In the genomic region with DNA sequence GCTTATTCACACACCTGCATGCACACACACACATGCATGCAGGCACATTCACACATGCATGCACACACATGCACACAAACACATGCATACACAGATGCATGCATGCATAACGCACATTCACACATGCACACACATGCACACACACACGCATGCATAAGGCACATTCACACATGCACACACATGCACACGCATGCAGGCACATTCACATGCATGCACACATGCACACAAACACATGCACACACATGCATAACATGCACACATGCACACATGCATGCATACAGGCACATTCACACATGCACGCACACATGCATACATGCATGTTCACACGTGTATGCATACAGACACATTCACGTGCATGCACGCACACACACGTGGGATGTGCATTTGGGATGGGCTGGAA, we compare ENCODE assay signal across 18 cellular contexts.
DNase-seq lines count a peak whose midpoint lies in the region; ATAC-seq, FAIRE-seq and TF ChIP-seq lines count a peak whose summit lies in the region.
"Had no signal": no experiment of that assay in that cellular context is flagged by ENCODE, and none has a peak within 500 bp of the region (broad histone marks: within the 10 kb centered on the region; RNA-seq: fewer than 3 reads in every experiment).

No MANE protein-coding gene starts in this region.

- H2AFZ ChIP-seq in HepG2 (ENCODE audit: low read length), result no peak overlapping the region
- no peak overlapping the region for H2AFZ ChIP-seq in GM12878 (ENCODE audit: control insufficient read depth, low read depth, low read length)
- H2AFZ ChIP-seq in endothelial cell of umbilical vein (ENCODE audit: low read depth, low read length), result no peak overlapping the region

- H3K79me2 ChIP-seq in HepG2 (ENCODE audit: insufficient read depth, low read length) (no peaks in the 10 kb centered on the region), GM12878 (ENCODE audit: control insufficient read depth, insufficient read depth, low read length) (no peaks in the 10 kb centered on the region), endothelial cell of umbilical vein (ENCODE audit: control insufficient read depth, insufficient read depth, low read length) (no peaks in the 10 kb centered on the region)

- dilution Hi-C loops in endothelial cell of umbilical vein (cut with MboI; ENCODE audit: extremely low pct_ligation_motif_present, low sequenced_read_pairs), result no loop called here

- H3K4me3 Mint-ChIP-seq in endothelial cell (ENCODE audit: unreplicated experiment), result no peak overlapping the region
- H3K4me3 Mint-ChIP-seq: CD14-positive monocyte; CD8-positive, alpha-beta T cell had no signal

- H3K27ac ChIP-seq in HepG2 (ENCODE audit: extremely low read length, insufficient read depth, low read length), result no peak overlapping the region
- H3K27ac ChIP-seq in right lobe of liver, result no peak overlapping the region
- no peak overlapping the region for H3K27ac ChIP-seq in GM12878 (ENCODE audit: control insufficient read depth, insufficient read depth)
- no peak overlapping the region for H3K27ac ChIP-seq in endothelial cell of umbilical vein (ENCODE audit: insufficient read depth, low read depth, low read length)
- H3K27ac ChIP-seq: 22Rv1 had no signal

- CTCF ChIA-PET in HepG2 (lab: Yijun Ruan, JAX; ENCODE audit: low intra/inter-chr PET ratio, low total read pairs), result no interaction called here
- CTCF ChIA-PET in GM12878 (lab: Yijun Ruan, JAX), result no interaction called here
- CTCF ChIA-PET in endothelial cell of umbilical vein (lab: Charles Lee), result no interaction called here

- TF ChIP-seq EP300 in HepG2 (IDR thresholded peaks at IDR 0.05; ENCODE audit: low read depth in 2 of 2, low read length in 2 of 2), result no peak
- TF ChIP-seq EP300 in HepG2 (CRISPR knock-in tag; IDR thresholded peaks at IDR 0.05; ENCODE audit: borderline replicate concordance), result no peak
- TF ChIP-seq EP300 in GM12878 (IDR thresholded peaks at IDR 0.05; ENCODE audit: borderline replicate concordance in 1 of 2, control insufficient read depth in 1 of 2, low read depth in 2 of 2, low read length in 2 of 2), result no peak

- FAIRE-seq in HepG2 (lab: Jason Lieb, UNC) (no peak), GM12878 (lab: Jason Lieb, UNC) (no peak), endothelial cell of umbilical vein (lab: Jason Lieb, UNC) (no peak)
- FAIRE-seq: D721Med, G401.6, H54 had no signal

- no peak overlapping the region for H3K9ac ChIP-seq in HepG2 (ENCODE audit: insufficient read depth, low read depth, low read length)
- no peak overlapping the region for H3K9ac ChIP-seq in GM12878 (ENCODE audit: control insufficient read depth, insufficient read depth, low read length)
- no peak overlapping the region for H3K9ac ChIP-seq in endothelial cell of umbilical vein (replicated peaks; ENCODE audit: extremely low read depth, insufficient read depth, low read length)

- WGBS in HepG2 (ENCODE audit: low lambda C conversion rate), result 67% methylated on average over 8 of the region's 8 CpGs
- WGBS in right lobe of liver (ENCODE audit: insufficient coverage, low coverage, low lambda C conversion rate, missing lambda C conversion rate), result 81% methylated on average over 5 of the region's 8 CpGs
- WGBS in GM12878 (ENCODE audit: insufficient coverage, insufficient replicate concordance, low lambda C conversion rate, missing lambda C conversion rate), result 82% methylated on average over 8 of the region's 8 CpGs

- no peaks in the 10 kb centered on the region for H3K9me1 ChIP-seq in endothelial cell of umbilical vein (replicated peaks; ENCODE audit: control insufficient read depth, extremely low read depth, insufficient read depth, low read length)

- no peak for DNase-seq in HepG2 (ENCODE audit: low spot score)
- no peak for DNase-seq in right lobe of liver
- no peak for DNase-seq in GM12878 (ENCODE audit: low read depth, low spot score)
- no peak for DNase-seq in endothelial cell of umbilical vein (ENCODE audit: low read depth, low spot score)
- DNase-seq in central memory CD4-positive, alpha-beta T cell, result no peak
- no peak for DNase-seq in endothelial cell (ENCODE audit: low spot score)
- DNase-seq: CD8-positive, alpha-beta T cell; COR-L47; DMS153; DMS79 treated with DMSO at 0.1 percent for 48 hours; EL; Karpas-422 had no signal

- H4K20me1 ChIP-seq in HepG2 (ENCODE audit: insufficient read depth, low read length) (no peaks in the 10 kb centered on the region), GM12878 (ENCODE audit: control insufficient read depth, insufficient read depth) (no peaks in the 10 kb centered on the region), endothelial cell of umbilical vein (replicated peaks; ENCODE audit: control insufficient read depth, extremely low read depth, insufficient read depth, low read length) (no peaks in the 10 kb centered on the region)

- BruUV-seq in HepG2 (replicated peaks; lab: Mats Ljungman, UMichigan), result no TSS peak
- no TSS peak for BruUV-seq in GM12878 (replicated peaks; lab: Mats Ljungman, UMichigan)
- BruUV-seq in endothelial cell of umbilical vein (replicated peaks; lab: Mats Ljungman, UMichigan), result no TSS peak

- H3K27ac Mint-ChIP-seq in endothelial cell (ENCODE audit: unreplicated experiment), result no peak overlapping the region
- H3K27ac Mint-ChIP-seq: CD14-positive monocyte; CD8-positive, alpha-beta T cell had no signal

- TF ChIP-seq POLR2A in HepG2 (IDR thresholded peaks at IDR 0.05; ENCODE audit: insufficient read depth in 1 of 2, low read depth in 2 of 2, low read length in 2 of 2) (no peak), right lobe of liver (IDR thresholded peaks at IDR 0.05) (no peak), GM12878 (IDR thresholded peaks at IDR 0.05; ENCODE audit: low read depth, low read length) (no peak), endothelial cell of umbilical vein (IDR thresholded peaks at IDR 0.05; ENCODE audit: low read depth, low read length) (no peak)

- TF ChIP-seq RAD21 in HepG2 (CRISPR knock-in tag; IDR thresholded peaks at IDR 0.05), result no peak
- TF ChIP-seq RAD21 in GM12878 (IDR thresholded peaks at IDR 0.05; ENCODE audit: insufficient read depth, low read depth, low read length), result no peak

- H3K9me3 ChIP-seq in HepG2 (ENCODE audit: low read length), result no peaks in the 10 kb centered on the region
- H3K9me3 ChIP-seq in right lobe of liver, result no peaks in the 10 kb centered on the region
- no peaks in the 10 kb centered on the region; the same call in 2 of the 3 replicates for H3K9me3 ChIP-seq in GM12878 (replicated peaks; ENCODE audit: control insufficient read depth, insufficient read depth, low read length)
- H3K9me3 ChIP-seq in endothelial cell of umbilical vein (replicated peaks; ENCODE audit: control insufficient read depth, insufficient read depth, low read length), result peaks cover 8% of the 10 kb centered on the region

- H3K36me3 ChIP-seq in HepG2 (replicated peaks in 1 of 2; ENCODE audit: control insufficient read depth in 1 of 2, insufficient read depth in 2 of 2, low read length in 2 of 2) (no peaks in the 10 kb centered on the region), right lobe of liver (no peaks in the 10 kb centered on the region), GM12878 (ENCODE audit: control insufficient read depth in 2 of 2, insufficient read depth in 2 of 2, low read length in 1 of 2) (no peaks in the 10 kb centered on the region), endothelial cell of umbilical vein (ENCODE audit: control insufficient read depth in 2 of 2, extremely low read depth in 1 of 2, insufficient read depth in 2 of 2, low read length in 2 of 2) (no peaks in the 10 kb centered on the region)

- peaks cover 4% of the 10 kb centered on the region for H3K36me3 Mint-ChIP-seq in endothelial cell (ENCODE audit: low read depth, unreplicated experiment)
- H3K36me3 Mint-ChIP-seq: CD14-positive monocyte; CD8-positive, alpha-beta T cell had no signal

- TF ChIP-seq CTCF in HepG2 (CRISPR knock-in tag; IDR thresholded peaks at IDR 0.05), result no peak
- no peak for TF ChIP-seq CTCF in right lobe of liver (IDR thresholded peaks at IDR 0.05)
- no peak for TF ChIP-seq CTCF in GM12878 (IDR thresholded peaks at IDR 0.05 in 2 of 3, conservative IDR thresholded peaks at IDR 0.05 in 1 of 3; ENCODE audit: control insufficient read depth in 2 of 3, extremely low read depth in 1 of 3, insufficient read depth in 1 of 3, low read depth in 3 of 3, low read length in 3 of 3)
- TF ChIP-seq CTCF in endothelial cell of umbilical vein (IDR thresholded peaks at IDR 0.05; ENCODE audit: extremely low read depth in 1 of 2, insufficient read depth in 1 of 2, low read depth in 1 of 2, low read length in 2 of 2), result no peak
- no peak for TF ChIP-seq CTCF in endothelial cell (IDR thresholded peaks at IDR 0.05; ENCODE audit: unreplicated experiment)

- SMC1A ChIA-PET in GM12878 (lab: Charles Lee; ENCODE audit: uncharacterized antibody, unreplicated experiment), result no interaction called here

- RAD21 ChIA-PET in GM12878 (lab: Charles Lee; ENCODE audit: unreplicated experiment), result no interaction called here

- H3K4me1 ChIP-seq in HepG2 (ENCODE audit: insufficient read depth, low read length) (no peaks in the 10 kb centered on the region), right lobe of liver (no peaks in the 10 kb centered on the region), GM12878 (ENCODE audit: control insufficient read depth, insufficient read depth, low read length) (peaks cover 4% of the 10 kb centered on the region), endothelial cell of umbilical vein (ENCODE audit: control insufficient read depth, extremely low read depth, insufficient read depth, low read length) (no peaks in the 10 kb centered on the region)

- H3K4me3 ChIP-seq in HepG2 (replicated peaks in 1 of 3; ENCODE audit: insufficient read depth in 1 of 3, low read depth in 2 of 3, low read length in 3 of 3) (no peak overlapping the region), right lobe of liver (no peak overlapping the region), GM12878 (no peak overlapping the region), endothelial cell of umbilical vein (replicated peaks in 1 of 3; ENCODE audit: insufficient read depth in 1 of 3, low read depth in 1 of 3, low read length in 3 of 3) (no peak overlapping the region)

- H3K4me1 Mint-ChIP-seq in endothelial cell (ENCODE audit: unreplicated experiment), result peaks cover 16% of the 10 kb centered on the region
- H3K4me1 Mint-ChIP-seq: CD14-positive monocyte had no signal

- H3K9me3 Mint-ChIP-seq in endothelial cell (ENCODE audit: unreplicated experiment), result no peaks in the 10 kb centered on the region
- H3K9me3 Mint-ChIP-seq: CD8-positive, alpha-beta T cell had no signal

- POLR2A ChIA-PET in HepG2 (lab: Yijun Ruan, JAX), result no interaction called here
- POLR2A ChIA-PET in GM12878 (lab: Charles Lee), result no interaction called here
- POLR2A ChIA-PET in endothelial cell of umbilical vein (lab: Charles Lee), result no interaction called here

- H3K4me2 ChIP-seq in HepG2 (ENCODE audit: low read depth, low read length) (no peak overlapping the region), GM12878 (ENCODE audit: control insufficient read depth, insufficient read depth) (no peak overlapping the region), endothelial cell of umbilical vein (ENCODE audit: insufficient read depth, low read length) (no peak overlapping the region)

- in situ Hi-C loops in HepG2 (cut with HindIII; ENCODE audit: extremely low pct_ligation_motif_present, low pct_unique_long_range_greater_than_20kb) (no loop called here), GM12878 (cut with MboI) (no loop called here)

- no peak for ATAC-seq in HepG2
- ATAC-seq in right lobe of liver, result no peak
- no peak for ATAC-seq in GM12878
- ATAC-seq in GM19452 (IDR thresholded peaks at IDR 0.05; ENCODE audit: unreplicated experiment), result no peak
- ATAC-seq: CD8-positive, alpha-beta T cell had no signal

- intact Hi-C loops in HepG2 (cut with micrococcal nuclease; ENCODE audit: unreplicated experiment) (no loop called here), right lobe of liver (cut with DNase I) (no loop called here), GM12878 (cut with micrococcal nuclease; ENCODE audit: unreplicated experiment) (loop anchor here (1.0 to 10.0 kb wide), 5 partner anchors 24 to 462 kb away; no protein-coding TSS in a partner anchor), endothelial cell of umbilical vein (cut with micrococcal nuclease) (no loop called here)

- H3K27me3 ChIP-seq in HepG2 (ENCODE audit: control insufficient read depth in 1 of 2, insufficient read depth in 2 of 2, low read length in 2 of 2), result peaks cover 3 to 16% of the 10 kb centered on the region in 2 experiments; a peak in 2 of 5 replicates
- no peaks in the 10 kb centered on the region for H3K27me3 ChIP-seq in right lobe of liver
- no peaks in the 10 kb centered on the region for H3K27me3 ChIP-seq in GM12878 (replicated peaks in 1 of 2; ENCODE audit: control insufficient read depth in 2 of 2, insufficient read depth in 2 of 2, low read length in 1 of 2)
- no peaks in the 10 kb centered on the region for H3K27me3 ChIP-seq in endothelial cell of umbilical vein (ENCODE audit: control insufficient read depth in 2 of 2, insufficient read depth in 2 of 2, low read length in 2 of 2)

- H3K27me3 Mint-ChIP-seq in endothelial cell (ENCODE audit: unreplicated experiment), result peaks cover 14% of the 10 kb centered on the region

Comparison
In these comparisons a context has a peak if more than half of its experiments do, and no peak if none do; other contexts are left out.
1. Of the 75 proteins assayed by ChIP-seq in both HepG2 and GM12878: peak only in HepG2: SKIL; only in GM12878: NR2C2; in both: none; in neither: 73.